In genomic region chr2:54534625-54535024, GRCh38 we compare ENCODE assay signal across 2 cellular contexts.
TF ChIP-seq lines count a peak whose summit lies in the region.

No MANE protein-coding gene starts in this region.

TF ChIP-seq in liver, 16 proteins besides CTCF, POLR2A, EP300 and RAD21:
- TF ChIP-seq MAX (IDR thresholded peaks at IDR 0.05), result no peak
- TF ChIP-seq EGR1 (IDR thresholded peaks at IDR 0.05; ENCODE audit: low read depth in 2 of 2), result no peak
- no peak for TF ChIP-seq GABPA (IDR thresholded peaks at IDR 0.05 in 1 of 2, conservative IDR thresholded peaks at IDR 0.05 in 1 of 2)
- TF ChIP-seq ZBTB33 (IDR thresholded peaks at IDR 0.05), result no peak
- TF ChIP-seq HNF4G (IDR thresholded peaks at IDR 0.05), result no peak
- TF ChIP-seq ATF3 (IDR thresholded peaks at IDR 0.05), result no peak
- no peak for TF ChIP-seq YY1 (IDR thresholded peaks at IDR 0.05)

TF ChIP-seq in HepG2, 621 proteins besides CTCF, POLR2A, EP300 and RAD21 (continued from another document):
- no peak for TF ChIP-seq ATF2 (CRISPR knock-in tag; IDR thresholded peaks at IDR 0.05)
